In genomic region chr19:41864374-41864773, GRCh38 we compare ENCODE assay signal across 11 cellular contexts. TPM values are rescaled to one million over a fixed set of nuclear protein-coding genes. Genes with fewer than 3 reads are reported as not detected.
DNase-seq lines count a peak whose midpoint lies in the region; ATAC-seq and TF ChIP-seq lines count a peak whose summit lies in the region.
"Had no signal": no experiment of that assay in that cellular context is flagged by ENCODE, and none has a peak within 500 bp of the region (broad histone marks: within the 10 kb centered on the region; RNA-seq: fewer than 3 reads in every experiment).

No MANE protein-coding gene starts in this region.

- no peak overlapping the region for H3K27ac ChIP-seq in stomach

- H3K27me3 Mint-ChIP-seq in T-cell (no peaks in the 10 kb centered on the region), glutamatergic neuron (ENCODE audit: unreplicated experiment) (peaks cover 19% of the 10 kb centered on the region)

- TF ChIP-seq CTCF in glutamatergic neuron (IDR thresholded peaks at IDR 0.05; ENCODE audit: partially characterized antibody, unreplicated experiment): no peak
- TF ChIP-seq CTCF in stomach (IDR thresholded peaks at IDR 0.05): no peak

- no peak for TF ChIP-seq EP300 in stomach (IDR thresholded peaks at IDR 0.05)

- H3K27ac Mint-ChIP-seq in T-cell (peak overlapping the region; percentile 77 to 78), glutamatergic neuron (ENCODE audit: unreplicated experiment) (peak overlapping the region; percentile 78)

- H3K4me3 Mint-ChIP-seq in T-cell (peak overlapping the region in 2 of 3 donors; percentile 45 to 80), glutamatergic neuron (ENCODE audit: unreplicated experiment) (no peak overlapping the region)
- H3K4me3 Mint-ChIP-seq: CD14-positive monocyte had no signal

- H3K36me3 ChIP-seq in stomach: peaks cover 62 to 86% (median 82%) of the 10 kb centered on the region in 4 donors

- H3K4me1 Mint-ChIP-seq in T-cell (peaks cover 60 to 72% (median 68%) of the 10 kb centered on the region in 3 donors), glutamatergic neuron (ENCODE audit: low read depth, unreplicated experiment) (peaks cover 25% of the 10 kb centered on the region)

- intact Hi-C loops in stomach (cut with DNase I; ENCODE audit: low total_unique reads): no loop called here

- peaks cover 52% of the 10 kb centered on the region for H3K36me3 Mint-ChIP-seq in T-cell
- H3K36me3 Mint-ChIP-seq in glutamatergic neuron (ENCODE audit: unreplicated experiment): no peaks in the 10 kb centered on the region

- no peak overlapping the region for H3K4me3 ChIP-seq in stomach

- no peaks in the 10 kb centered on the region for H3K9me3 ChIP-seq in stomach

- peak; percentile 4 for DNase-seq in stimulated activated CD4-positive, alpha-beta T cell treated with anti-CD3 and anti-CD28 coated beads, Interleukin-15, amount 100 ng/mL, for 24 hours
- no peak for DNase-seq in stimulated activated CD4-positive, alpha-beta T cell treated with anti-CD3 and anti-CD28 coated beads, Interleukin-4, amount 100 ng/mL, for 24 hours
- DNase-seq in T-cell (no peak), glutamatergic neuron (no peak), NCI-H2107 (lab: John Stamatoyannopoulos, UW) (no peak), stomach (no peak), COR-L47 (lab: John Stamatoyannopoulos, UW) (no peak), occipital lobe (lab: John Stamatoyannopoulos, UW) (no peak)

- CTCF ChIA-PET in T-cell (lab: Charles Lee): interaction anchor here (0.6 to 1.1 kb wide), 2 partner anchors 11 to 323 kb away, joined by 3 read pairs; no protein-coding TSS in a partner anchor

- TF ChIP-seq POLR2A in stomach (IDR thresholded peaks at IDR 0.05): no peak

- H3K27me3 ChIP-seq in stomach: no peaks in the 10 kb centered on the region

- WGBS in stomach, 5 donors: 65 to 86% (median 79%) methylated on average over 5 of the region's 5 CpGs

- no peak for ATAC-seq in T-cell (replicated peaks in 1 of 4)
- ATAC-seq: left lobe of liver had no signal

- POLR2A ChIA-PET in T-cell (lab: Charles Lee): no interaction called here

- H3K4me1 ChIP-seq in stomach: peaks cover 24 to 88% (median 83%) of the 10 kb centered on the region in 4 donors

- H3K9me3 Mint-ChIP-seq in T-cell: no peaks in the 10 kb centered on the region
- peaks cover 18% of the 10 kb centered on the region for H3K9me3 Mint-ChIP-seq in glutamatergic neuron (ENCODE audit: unreplicated experiment)
- H3K9me3 Mint-ChIP-seq: CD14-positive monocyte had no signal

RNA-seq across cellular contexts. Expression of gene RPS19, which starts 4.3 kb away (rescaled TPM):
- 1,000 to 10,000 TPM; 3,043 to 4,286 (median 3,822) TPM for total RNA-seq in T-cell
- total RNA-seq in glutamatergic neuron (ENCODE audit: unreplicated experiment): 1,637 TPM
- 1,000 to 10,000 TPM in 3 of 5 donors, 100 to 1,000 TPM in 2; 394 to 1,489 (median 1,008) TPM for total RNA-seq in stomach
- polyA plus RNA-seq in stomach: 1,000 to 10,000 TPM; 2,818 to 4,242 (median 2,979) TPM
- total RNA-seq in occipital lobe: 405 TPM

RNA-seq across cellular contexts. Expression of gene CD79A, which starts 12.7 kb away (rescaled TPM):
- 10 to 100 TPM; 15.9 to 51.1 (median 19.0) TPM for total RNA-seq in T-cell
- not detected for total RNA-seq in glutamatergic neuron (ENCODE audit: unreplicated experiment)
- total RNA-seq in stomach: 1 to 10 TPM in 2 of 5 donors, not detected in 3; 2.4 to 3.5 TPM
- 10 to 100 TPM in 1 of 3 donors, 1 to 10 TPM in 2; 1.5 to 18.7 (median 3.2) TPM for polyA plus RNA-seq in stomach
- not detected for total RNA-seq in occipital lobe

RNA-seq across cellular contexts. Expression of gene ARHGEF1, which starts 18.6 kb away (rescaled TPM):
- total RNA-seq in T-cell (1,000 to 10,000 TPM; 1,130 to 1,360 (median 1,288) TPM), glutamatergic neuron (ENCODE audit: unreplicated experiment) (78.7 TPM), stomach (100 to 1,000 TPM in 4 of 5 donors, 10 to 100 TPM in 1; 40.8 to 329 (median 224) TPM), occipital lobe (8.7 TPM)
- 100 to 1,000 TPM in 2 of 3 donors, 10 to 100 TPM in 1; 62.0 to 109 (median 106) TPM for polyA plus RNA-seq in stomach

RNA-seq across cellular contexts. Expression of gene DMRTC2, which starts 19.5 kb away (rescaled TPM):
- total RNA-seq in T-cell (not detected), glutamatergic neuron (ENCODE audit: unreplicated experiment) (not detected), stomach (not detected), occipital lobe (not detected)
- polyA plus RNA-seq in stomach: not detected
- total RNA-seq: left lobe of liver, M059J had no signal
- polyA plus RNA-seq: CD14-positive monocyte had no signal

RNA-seq across cellular contexts. Expression of gene LYPD4, which starts 19.9 kb away (rescaled TPM):
- total RNA-seq in T-cell: not detected
- not detected for total RNA-seq in glutamatergic neuron (ENCODE audit: unreplicated experiment)
- not detected for total RNA-seq in stomach
- polyA plus RNA-seq in stomach: not detected
- total RNA-seq in occipital lobe: not detected
- total RNA-seq: left lobe of liver, M059J had no signal
- polyA plus RNA-seq: CD14-positive monocyte had no signal
